In genomic region chr4:71188197-71188625, GRCh38 we compare ENCODE assay signal across 8 cellular contexts.
A peak's percentile ranks its signal among the peaks of the same experiment; 100 is the strongest.
DNase-seq lines count a peak whose midpoint lies in the region; ATAC-seq and TF ChIP-seq lines count a peak whose summit lies in the region.

No MANE protein-coding gene starts in this region.

- no peak for DNase-seq in SK-N-SH
- DNase-seq in islet precursor cell: peak; percentile 60
- DNase-seq in DMS114 treated with DMSO at 0.1 percent for 48 hours (lab: John Stamatoyannopoulos, UW; ENCODE audit: unreplicated experiment): no peak
- no peak for DNase-seq in NCI-H1105 (lab: John Stamatoyannopoulos, UW)

- H3K4me1 Mint-ChIP-seq in stimulated activated memory B cell treated with anti-CD40 and anti-IgM and Interleukin-4, amounts not matched to agents 10 μg/mL and 1 μg/mL and 100 μg/mL, for 72 hours: peaks cover 31% of the 10 kb centered on the region

- peaks cover 0 to 5% of the 10 kb centered on the region in 2 experiments; a peak in 2 of 4 replicates for H3K4me1 ChIP-seq in SK-N-SH (ENCODE audit: control insufficient read depth in 1 of 2, insufficient read depth in 2 of 2, low read depth in 1 of 2, low read length in 1 of 2)

- 9% methylated on average over 6 of the region's 6 CpGs for WGBS in SK-N-SH (ENCODE audit: low lambda C conversion rate)

- no peaks in the 10 kb centered on the region for H3K9me3 Mint-ChIP-seq in stimulated activated memory B cell treated with anti-CD40 and anti-IgM and Interleukin-4, amounts not matched to agents 10 μg/mL and 1 μg/mL and 100 μg/mL, for 72 hours

- H3K9me3 ChIP-seq in SK-N-SH: no peaks in the 10 kb centered on the region

- CTCF ChIA-PET in SK-N-SH (lab: Yijun Ruan, JAX): interaction anchor here (1.1 kb wide), 1 partner anchor 11 kb away, joined by 3 read pairs; no protein-coding TSS in a partner anchor

- H3K9me2 ChIP-seq in SK-N-SH: no peaks in the 10 kb centered on the region

- ATAC-seq in SK-N-SH treated with all-trans-retinoic acid at 6 μM for 48 hours (no peak), GM21447 (IDR thresholded peaks at IDR 0.05; ENCODE audit: unreplicated experiment) (no peak)
- no peak for ATAC-seq in stimulated activated memory B cell treated with anti-CD40 and anti-IgM and Interleukin-4, amounts not matched to agents 10 μg/mL and 1 μg/mL and 100 μg/mL, for 72 hours

- TF ChIP-seq RAD21 in SK-N-SH (IDR thresholded peaks at IDR 0.05; ENCODE audit: low read length): no peak

- POLR2A ChIA-PET in SK-N-SH (lab: Yijun Ruan, JAX): no interaction called here

- H4K20me1 ChIP-seq in SK-N-SH (ENCODE audit: insufficient read depth): no peaks in the 10 kb centered on the region

- H3K27ac ChIP-seq in SK-N-SH (ENCODE audit: low read depth in 2 of 2, low read length in 1 of 2): no peak overlapping the region

- peak overlapping the region; percentile 69 for H3K4me3 Mint-ChIP-seq in stimulated activated memory B cell treated with anti-CD40 and anti-IgM and Interleukin-4, amounts not matched to agents 10 μg/mL and 1 μg/mL and 100 μg/mL, for 72 hours

- TF ChIP-seq EP300 in SK-N-SH (IDR thresholded peaks at IDR 0.05; ENCODE audit: borderline replicate concordance in 1 of 2, low read depth in 1 of 2, low read length in 1 of 2): no peak

- H3K4me3 ChIP-seq in SK-N-SH (ENCODE audit: low read depth in 2 of 2, low read length in 1 of 2) (0 out of 4 replicates have a peak overlapping the region, but pooled peaks of 1 of the 2 experiments have one; percentile 7), WI38 (ENCODE audit: low read depth, low read length) (peak overlapping the region; percentile 79)

- H2AFZ ChIP-seq in SK-N-SH (ENCODE audit: low read depth): peak overlapping the region; percentile 18; the same call in 1 of the 2 replicates

- no peak overlapping the region for H3K9ac ChIP-seq in SK-N-SH

- peaks cover 52% of the 10 kb centered on the region; the same call in 1 of the 2 replicates for H3K27me3 ChIP-seq in SK-N-SH (ENCODE audit: insufficient read depth)

- no peaks in the 10 kb centered on the region for H3K79me2 ChIP-seq in SK-N-SH (ENCODE audit: insufficient read depth)

- H3F3A ChIP-seq in SK-N-SH (replicated peaks; ENCODE audit: insufficient read depth): no peaks in the 10 kb centered on the region

- peak overlapping the region; percentile 87 for H3K4me2 ChIP-seq in SK-N-SH

- no peaks in the 10 kb centered on the region for H3K36me3 ChIP-seq in SK-N-SH (replicated peaks in 1 of 2; ENCODE audit: control insufficient read depth in 1 of 2, insufficient read depth in 2 of 2, low read length in 1 of 2)

- H3K36me3 Mint-ChIP-seq in stimulated activated memory B cell treated with anti-CD40 and anti-IgM and Interleukin-4, amounts not matched to agents 10 μg/mL and 1 μg/mL and 100 μg/mL, for 72 hours: no peaks in the 10 kb centered on the region

- TF ChIP-seq CTCF in SK-N-SH (IDR thresholded peaks at IDR 0.05) (no peak), WI38 (IDR thresholded peaks at IDR 0.05; ENCODE audit: low read depth, low read length) (no peak)

- peaks cover 68% of the 10 kb centered on the region for H3K27me3 Mint-ChIP-seq in stimulated activated memory B cell treated with anti-CD40 and anti-IgM and Interleukin-4, amounts not matched to agents 10 μg/mL and 1 μg/mL and 100 μg/mL, for 72 hours

- H3K27ac Mint-ChIP-seq in stimulated activated memory B cell treated with anti-CD40 and anti-IgM and Interleukin-4, amounts not matched to agents 10 μg/mL and 1 μg/mL and 100 μg/mL, for 72 hours: no peak overlapping the region

TF ChIP-seq in SK-N-SH, 30 proteins besides CTCF, POLR2A, EP300 and RAD21 (continues in another document):
- TF ChIP-seq GATA2 (CRISPR knock-in tag; IDR thresholded peaks at IDR 0.05): no peak
- no peak for TF ChIP-seq EZH2phosphoT487 (IDR thresholded peaks at IDR 0.05; ENCODE audit: borderline replicate concordance, low read depth)
- no peak for TF ChIP-seq IRF3 (IDR thresholded peaks at IDR 0.05; ENCODE audit: low read depth, low read length)
- TF ChIP-seq REST (IDR thresholded peaks at IDR 0.05; ENCODE audit: low read depth, low read length): no peak
- TF ChIP-seq RCOR1 (IDR thresholded peaks at IDR 0.05; ENCODE audit: low read length): no peak
- no peak for TF ChIP-seq NRF1 (IDR thresholded peaks at IDR 0.05; ENCODE audit: low read depth, low read length)
- no peak for TF ChIP-seq GABPA (IDR thresholded peaks at IDR 0.05; ENCODE audit: low read depth)
- TF ChIP-seq FOXM1 (IDR thresholded peaks at IDR 0.05; ENCODE audit: low read depth): no peak
- no peak for TF ChIP-seq YY1 (IDR thresholded peaks at IDR 0.05; ENCODE audit: low read depth)

TF ChIP-seq in SK-N-SH treated with all-trans-retinoic acid at 6 μM for 48 hours, 23 proteins besides CTCF, POLR2A, EP300 and RAD21:
- TF ChIP-seq TSHZ2 (CRISPR knock-in tag; IDR thresholded peaks at IDR 0.05) (no peak), ZFP30 (CRISPR knock-in tag; IDR thresholded peaks at IDR 0.05) (no peak), CSRNP3 (CRISPR knock-in tag; IDR thresholded peaks at IDR 0.05) (no peak), ESRRG (CRISPR knock-in tag; IDR thresholded peaks at IDR 0.05) (no peak), PATZ1 (CRISPR knock-in tag; IDR thresholded peaks at IDR 0.05; ENCODE audit: borderline replicate concordance) (no peak), ARNTL (CRISPR knock-in tag; IDR thresholded peaks at IDR 0.05; ENCODE audit: borderline replicate concordance, low read depth) (no peak), ZNF8 (CRISPR knock-in tag; IDR thresholded peaks at IDR 0.05) (no peak), POU6F1 (CRISPR knock-in tag; IDR thresholded peaks at IDR 0.05; ENCODE audit: borderline replicate concordance, low read depth) (no peak), TCF4 (CRISPR knock-in tag; IDR thresholded peaks at IDR 0.05; ENCODE audit: borderline replicate concordance) (no peak)
